In genomic region chr5:149636861-149637246, GRCh38 we compare ENCODE assay signal across 1 cellular context.
TF ChIP-seq lines count a peak whose summit lies in the region.

No MANE protein-coding gene starts in this region.

TF ChIP-seq in K562, 482 proteins besides CTCF, POLR2A, EP300 and RAD21 (continued from another document):
- TF ChIP-seq MAZ (CRISPR knock-in tag; conservative IDR thresholded peaks at IDR 0.05 in 1 of 2, IDR thresholded peaks at IDR 0.05 in 1 of 2) = 0 out of 4 replicates have a peak, but pooled peaks of 1 of the 2 experiments have one; percentile 30
- no peak for TF ChIP-seq NRF1 (conservative IDR thresholded peaks at IDR 0.05 in 1 of 2, IDR thresholded peaks at IDR 0.05 in 1 of 2)
- 0 out of 2 replicates have a peak, but pooled peaks have one; percentile 32 for TF ChIP-seq ZNF24 (IDR thresholded peaks at IDR 0.05)
- TF ChIP-seq POLR2G (IDR thresholded peaks at IDR 0.05; ENCODE audit: low read depth, low read length) = no peak
- no peak for TF ChIP-seq MTA3 (IDR thresholded peaks at IDR 0.05; ENCODE audit: borderline replicate concordance)
- 0 out of 2 replicates have a peak, but pooled peaks have one; percentile 23 for TF ChIP-seq SOX6 (IDR thresholded peaks at IDR 0.05)
- TF ChIP-seq SUPT5H (IDR thresholded peaks at IDR 0.05) = no peak
- TF ChIP-seq POU5F1 (IDR thresholded peaks at IDR 0.05; ENCODE audit: borderline replicate concordance, low read depth, low read length, partially characterized antibody) = no peak
- peak; percentile 19; the same call in 1 of the 2 replicates for TF ChIP-seq CTBP1 (IDR thresholded peaks at IDR 0.05; ENCODE audit: borderline replicate concordance)
- TF ChIP-seq STAG1 (CRISPR knock-in tag; IDR thresholded peaks at IDR 0.05; ENCODE audit: borderline replicate concordance) = peak; percentile 81; the same call in 1 of the 2 replicates
- no peak for TF ChIP-seq NBN (IDR thresholded peaks at IDR 0.05; ENCODE audit: low read depth)
- 0 out of 2 replicates have a peak, but pooled peaks have one; percentile 21 for TF ChIP-seq JUN (IDR thresholded peaks at IDR 0.05; ENCODE audit: borderline replicate concordance, low read depth, low read length)
- no peak for TF ChIP-seq JUN (CRISPR knock-in tag; IDR thresholded peaks at IDR 0.05; ENCODE audit: borderline replicate concordance)
- TF ChIP-seq TOE1 (IDR thresholded peaks at IDR 0.05; ENCODE audit: borderline replicate concordance) = 0 out of 2 replicates have a peak, but pooled peaks have one; percentile 19
- no peak for TF ChIP-seq TOE1 (CRISPR knock-in tag; IDR thresholded peaks at IDR 0.05; ENCODE audit: borderline replicate concordance, low read depth)
- TF ChIP-seq OTX1 (CRISPR knock-in tag; IDR thresholded peaks at IDR 0.05) = 0 out of 2 replicates have a peak, but pooled peaks have one; percentile 30
- TF ChIP-seq ARNT (IDR thresholded peaks at IDR 0.05) = 0 out of 4 replicates have a peak, but pooled peaks of 1 of the 2 experiments have one; percentile 29
- TF ChIP-seq RCOR1 (IDR thresholded peaks at IDR 0.05; ENCODE audit: borderline replicate concordance in 1 of 2, low read depth in 2 of 2, low read length in 2 of 2) = peak in 1 of 2 experiments; percentile 24; a peak in 1 of 4 replicates
- peak; percentile 94 for TF ChIP-seq ARID2 (IDR thresholded peaks at IDR 0.05)
- no peak for TF ChIP-seq RBFOX2 (IDR thresholded peaks at IDR 0.05; ENCODE audit: low read depth, low read length)
- no peak for TF ChIP-seq COPS2 (conservative IDR thresholded peaks at IDR 0.05)
- peak; percentile 88 for TF ChIP-seq DEAF1 (CRISPR knock-in tag; IDR thresholded peaks at IDR 0.05)
- TF ChIP-seq MAFK (IDR thresholded peaks at IDR 0.05; ENCODE audit: low read length) = no peak
- TF ChIP-seq MAFG (tag; conservative IDR thresholded peaks at IDR 0.05) = no peak
- TF ChIP-seq CC2D1A (IDR thresholded peaks at IDR 0.05) = peak; percentile 82; the same call in 1 of the 2 replicates
